ENCODE assay signal across 8 cellular contexts in genomic region chr2:27211241-27211942, GRCh38. TPM values are rescaled to one million over a fixed set of nuclear protein-coding genes. Genes with fewer than 3 reads are reported as not detected.
DNase-seq lines count a peak whose midpoint lies in the region; ATAC-seq and TF ChIP-seq lines count a peak whose summit lies in the region.

No MANE protein-coding gene starts in this region.

- intact Hi-C loops in heart left ventricle (cut with DNase I): loop anchor here in 4 of 10 donors (1.0 to 5.0 kb wide), 4 partner anchors 77 to 421 kb away; partner anchors contain the start of genes PREB (in 3 of the 4) and NRBP1 (in 1 of the 4)

- DNase-seq in activated T-cell treated with anti-CD3 and anti-CD28 coated beads, Interleukin-2, amount 50 U/mL, for 24 hours: no peak
- no peak for DNase-seq in activated T-cell treated with anti-CD3 and anti-CD28 coated beads for 4 hours
- peak; percentile 78 for DNase-seq in WTC11 (ENCODE audit: low spot score)
- DNase-seq in heart left ventricle: peak in 1 of 5 donors; percentile 32
- peak; percentile 74 for DNase-seq in retina
- DNase-seq in GDM1 (lab: John Stamatoyannopoulos, UW): no peak

- POLR2A ChIA-PET in WTC11 (lab: Charles Lee): interaction anchor here (1.0 to 1.8 kb wide), 4 partner anchors 9 to 124 kb away, joined by 3 to 7 read pairs (median 4); no protein-coding TSS in a partner anchor

- no peaks in the 10 kb centered on the region for H3K9me3 ChIP-seq in heart left ventricle

- CTCF ChIA-PET in WTC11 (lab: Charles Lee): interaction anchor here (0.9 to 1.8 kb wide), 5 partner anchors 41 to 92 kb away, joined by 4 to 7 read pairs (median 4); no protein-coding TSS in a partner anchor

- TF ChIP-seq POLR2A in heart left ventricle (IDR thresholded peaks at IDR 0.05): no peak

- no peaks in the 10 kb centered on the region for H3K27me3 ChIP-seq in heart left ventricle

- no peaks in the 10 kb centered on the region for H3K27me3 Mint-ChIP-seq in activated T-cell treated with anti-CD3 and anti-CD28 coated beads, Interleukin-2, amount 50 U/mL, for 24 hours
- H3K27me3 Mint-ChIP-seq in WTC11 (ENCODE audit: low read depth): no peaks in the 10 kb centered on the region

- WGBS in heart left ventricle, 4 donors: 0 to 5% (median 4%) methylated on average over 36 to 48 of the region's 48 CpGs

- H3K4me3 Mint-ChIP-seq in activated T-cell treated with anti-CD3 and anti-CD28 coated beads, Interleukin-2, amount 50 U/mL, for 24 hours: peak overlapping the region; percentile 100
- peak overlapping the region; percentile 92 for H3K4me3 Mint-ChIP-seq in WTC11

- peaks cover 4 to 19% (median 13%) of the 10 kb centered on the region in 12 donors for H3K4me1 ChIP-seq in heart left ventricle

- peak overlapping the region; percentile 93 to 100 (median 98) for H3K27ac ChIP-seq in heart left ventricle

- H3K4me1 Mint-ChIP-seq in activated T-cell treated with anti-CD3 and anti-CD28 coated beads, Interleukin-2, amount 50 U/mL, for 24 hours (ENCODE audit: low read depth): peaks cover 47% of the 10 kb centered on the region
- peaks cover 26% of the 10 kb centered on the region for H3K4me1 Mint-ChIP-seq in WTC11

- peak; percentile 26 for ATAC-seq in HG03558 (IDR thresholded peaks at IDR 0.05; ENCODE audit: extremely low read depth, unreplicated experiment)
- ATAC-seq in WTC11: peak; percentile 81
- peak in 2 of 4 donors; percentile 7 to 9 for ATAC-seq in heart left ventricle
- no peak for ATAC-seq in HG03565 (IDR thresholded peaks at IDR 0.05; ENCODE audit: unreplicated experiment)

- peak overlapping the region; percentile 93 for H3K27ac Mint-ChIP-seq in activated T-cell treated with anti-CD3 and anti-CD28 coated beads, Interleukin-2, amount 50 U/mL, for 24 hours
- peak overlapping the region; percentile 97 for H3K27ac Mint-ChIP-seq in WTC11

- no peaks in the 10 kb centered on the region for H3K9me3 Mint-ChIP-seq in activated T-cell treated with anti-CD3 and anti-CD28 coated beads, Interleukin-2, amount 50 U/mL, for 24 hours
- no peaks in the 10 kb centered on the region for H3K9me3 Mint-ChIP-seq in WTC11

- peak overlapping the region; percentile 63 to 97 (median 80) for H3K4me3 ChIP-seq in heart left ventricle

- no peak for TF ChIP-seq CTCF in WTC11 (IDR thresholded peaks at IDR 0.05)
- TF ChIP-seq CTCF in heart left ventricle (IDR thresholded peaks at IDR 0.05): no peak

- peaks cover 85% of the 10 kb centered on the region for H3K36me3 Mint-ChIP-seq in activated T-cell treated with anti-CD3 and anti-CD28 coated beads, Interleukin-2, amount 50 U/mL, for 24 hours (ENCODE audit: low read depth)
- peaks cover 39% of the 10 kb centered on the region for H3K36me3 Mint-ChIP-seq in WTC11

- H3K36me3 ChIP-seq in heart left ventricle: peaks cover 0 to 61% (median 45%) of the 10 kb centered on the region in 9 donors

TF ChIP-seq in WTC11, 78 proteins besides CTCF, POLR2A, EP300 and RAD21:
- peak; percentile 40; the same call in 1 of the 2 replicates for TF ChIP-seq FOXP1 (CRISPR knock-in tag; IDR thresholded peaks at IDR 0.05; ENCODE audit: borderline replicate concordance)
- TF ChIP-seq SMAD3 (CRISPR knock-in tag; IDR thresholded peaks at IDR 0.05; ENCODE audit: borderline replicate concordance): 0 out of 2 replicates have a peak, but pooled peaks have one; percentile 30
- no peak for TF ChIP-seq NFE2L1 (CRISPR knock-in tag; IDR thresholded peaks at IDR 0.05)
- 0 out of 2 replicates have a peak, but pooled peaks have one; percentile 33 for TF ChIP-seq IRF1 (CRISPR knock-in tag; IDR thresholded peaks at IDR 0.05)
TF ChIP-seq in WTC11: peak in this region for 3.

RNA-seq across cellular contexts. Expression of gene ATRAID, which starts 0.4 kb away (rescaled TPM):
- total RNA-seq in WTC11 (2021) (97.2 to 115 TPM (median 109 TPM) in 3 replicates), heart left ventricle (100 to 1,000 TPM in 8 of 9 donors, 10 to 100 TPM in 1; 96.9 to 210 (median 144) TPM)
- polyA plus RNA-seq in heart left ventricle: 100 to 1,000 TPM; 126 to 195 TPM

RNA-seq across cellular contexts. Expression of gene SLC5A6, which starts 0.7 kb away (rescaled TPM):
- total RNA-seq in WTC11 (2021) (80.8 to 111 TPM (median 86.4 TPM) in 3 replicates), heart left ventricle (10 to 100 TPM in 5 of 9 donors, 1 to 10 TPM in 4; 6.3 to 16.7 (median 10.3) TPM)
- polyA plus RNA-seq in heart left ventricle: 10 to 100 TPM in 1 of 2 donors, 1 to 10 TPM in 1; 6.7 to 37.7 TPM

RNA-seq across cellular contexts. Expression of gene CAD, which starts 5.8 kb away (rescaled TPM):
- 145 to 178 TPM (median 150 TPM) in 3 replicates for total RNA-seq in WTC11 (2021)
- total RNA-seq in heart left ventricle: 10 to 100 TPM in 2 of 9 donors, 1 to 10 TPM in 7; 5.0 to 14.2 (median 6.7) TPM
- 1 to 10 TPM; 3.2 to 9.3 TPM for polyA plus RNA-seq in heart left ventricle

RNA-seq across cellular contexts. Expression of gene SLC30A3, which starts 51.5 kb away (rescaled TPM):
- 8.0 to 8.9 TPM (median 8.1 TPM) in 3 replicates for total RNA-seq in WTC11 (2021)
- total RNA-seq in heart left ventricle: 10 to 100 TPM in 2 of 9 donors, 1 to 10 TPM in 7; 5.0 to 18.1 (median 9.0) TPM
- 1 to 10 TPM; 5.6 to 9.2 TPM for polyA plus RNA-seq in heart left ventricle

Comparison
In these comparisons a context has a peak if more than half of its experiments do, and no peak if none do; other contexts are left out.
1. DNase-seq: peak in WTC11 (single experiment) and retina (single experiment); none in activated T-cell treated with anti-CD3 and anti-CD28 coated beads, Interleukin-2, amount 50 U/mL, for 24 hours (single experiment), activated T-cell treated with anti-CD3 and anti-CD28 coated beads for 4 hours (single experiment) and GDM1 (single experiment).